8 cellular contexts compared by ENCODE assay signal in the genomic region with DNA sequence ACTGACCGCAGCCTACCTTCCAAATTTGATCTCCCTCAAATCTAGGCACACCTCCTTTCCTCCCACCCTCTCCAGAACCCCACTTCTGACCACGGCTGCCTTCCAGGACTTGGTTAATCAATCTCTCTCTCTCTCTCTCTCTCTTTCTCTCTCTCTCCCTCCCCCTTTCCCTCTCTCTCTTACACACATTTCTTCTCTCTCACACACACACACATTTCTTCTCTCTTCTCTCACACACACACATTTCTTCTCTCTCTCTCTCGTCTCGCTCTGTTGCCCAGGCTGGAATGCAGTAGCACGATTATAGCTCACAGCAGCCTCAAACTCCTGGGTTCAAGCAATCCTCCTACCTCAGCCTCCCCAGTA. TPM values are rescaled to one million over a fixed set of nuclear protein-coding genes. Genes with fewer than 3 reads are reported as not detected.
DNase-seq lines count a peak whose midpoint lies in the region; ATAC-seq and TF ChIP-seq lines count a peak whose summit lies in the region.

No MANE protein-coding gene starts in this region.

- peak overlapping the region; percentile 71 to 87 for H3K4me3 ChIP-seq in neutrophil (ENCODE audit: low read depth in 1 of 2, low read length in 1 of 2)

- H3K27ac ChIP-seq in KOPT-K1 (ENCODE audit: low read depth, low read length, poor library complexity, severe bottlenecking) (peak overlapping the region; percentile 87), neutrophil (peak overlapping the region; percentile 92)

- H3K4me1 ChIP-seq in neutrophil (ENCODE audit: control insufficient read depth in 1 of 2, insufficient read depth in 1 of 2, low read depth in 1 of 2, low read length in 1 of 2) = peaks cover 20 to 30% of the 10 kb centered on the region in 2 experiments

- no peaks in the 10 kb centered on the region for H3K9me3 Mint-ChIP-seq in effector memory CD8-positive, alpha-beta T cell

- peaks cover 43 to 55% of the 10 kb centered on the region in 2 donors for H3K4me1 Mint-ChIP-seq in effector memory CD8-positive, alpha-beta T cell (ENCODE audit: low read depth in 2 of 2)

- H3K27me3 Mint-ChIP-seq in effector memory CD8-positive, alpha-beta T cell = no peaks in the 10 kb centered on the region

- no peak for TF ChIP-seq CTCF in neutrophil (IDR thresholded peaks at IDR 0.05)

- peak overlapping the region; percentile 79 to 81 for H3K4me3 Mint-ChIP-seq in effector memory CD8-positive, alpha-beta T cell

- H3K27ac Mint-ChIP-seq in effector memory CD8-positive, alpha-beta T cell = peak overlapping the region; percentile 86 to 93

- no peaks in the 10 kb centered on the region for H3K36me3 ChIP-seq in KOPT-K1 (ENCODE audit: insufficient read depth, low read length)
- no peaks in the 10 kb centered on the region for H3K36me3 ChIP-seq in neutrophil

- peak; percentile 25 for ATAC-seq in GM18867 (IDR thresholded peaks at IDR 0.05; ENCODE audit: unreplicated experiment)
- ATAC-seq in effector memory CD8-positive, alpha-beta T cell (replicated peaks) = no peak

- no peak for DNase-seq in effector memory CD8-positive, alpha-beta T cell
- no peak for DNase-seq in inferior parietal cortex (ENCODE audit: extremely low spot score)
- DNase-seq in mucosa of gallbladder (ENCODE audit: low spot score) = no peak
- DNase-seq in AG08396 (ENCODE audit: low spot score) = no peak
- DNase-seq in OCI-M2 (lab: John Stamatoyannopoulos, UW; ENCODE audit: unreplicated experiment) = no peak

- H3K36me3 Mint-ChIP-seq in effector memory CD8-positive, alpha-beta T cell (ENCODE audit: insufficient read depth) = peaks cover 16% of the 10 kb centered on the region

- H3K9me3 ChIP-seq in KOPT-K1 (ENCODE audit: insufficient read depth, low read length, poor library complexity, severe bottlenecking) (no peaks in the 10 kb centered on the region), neutrophil (no peaks in the 10 kb centered on the region)

- no peaks in the 10 kb centered on the region for H3K27me3 ChIP-seq in neutrophil

RNA-seq across cellular contexts. Expression of gene GMFB, which starts 0.5 kb away (rescaled TPM):
- 27.9 TPM for total RNA-seq in mucosa of gallbladder

RNA-seq across cellular contexts. Expression of gene CGRRF1, which starts 20.4 kb away (rescaled TPM):
- total RNA-seq in mucosa of gallbladder = 17.6 TPM

RNA-seq across cellular contexts. Expression of gene CNIH1, which starts 48.1 kb away (rescaled TPM):
- 98.5 TPM for total RNA-seq in mucosa of gallbladder
